ENCODE assay signal across 9 cellular contexts in the genomic region with DNA sequence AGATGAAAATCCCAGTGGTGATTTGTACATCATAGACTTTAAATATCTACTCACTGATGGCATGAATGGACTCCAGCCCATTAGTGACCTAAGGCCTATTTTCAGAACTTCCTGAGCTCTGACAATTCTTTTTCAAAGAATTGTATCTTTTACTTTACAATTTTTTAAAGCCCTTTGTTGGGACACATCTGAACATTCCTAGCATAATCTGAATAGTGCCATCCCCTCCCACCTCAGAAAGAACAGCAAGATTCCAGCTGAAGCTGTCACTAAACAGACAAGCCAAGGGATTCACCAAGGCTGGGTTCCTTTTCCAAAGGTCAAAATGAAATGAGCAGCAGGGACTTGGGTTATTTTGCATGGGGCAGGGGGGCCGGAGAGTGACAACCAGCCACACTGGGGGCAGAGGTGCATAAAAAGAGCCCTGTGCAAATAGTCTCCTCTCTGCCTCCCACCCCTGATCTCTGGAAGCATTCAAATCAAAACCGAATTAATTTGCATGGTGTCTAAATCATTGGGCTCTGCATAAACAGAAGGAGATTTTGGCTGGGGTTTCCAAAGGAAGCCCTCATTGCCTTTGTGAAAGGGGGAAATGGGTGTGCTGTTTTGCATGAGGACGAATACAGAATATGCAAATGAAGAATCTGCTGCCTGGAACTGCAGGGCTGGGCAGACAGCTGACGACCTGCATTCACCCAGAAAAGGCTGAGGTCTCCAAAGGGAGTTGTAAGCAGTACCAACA. TPM values are rescaled to one million over a fixed set of nuclear protein-coding genes. Genes with fewer than 3 reads are reported as not detected.
DNase-seq lines count a peak whose midpoint lies in the region; ATAC-seq, FAIRE-seq and TF ChIP-seq lines count a peak whose summit lies in the region.
"Had no signal": no experiment of that assay in that cellular context is flagged by ENCODE, and none has a peak within 500 bp of the region (broad histone marks: within the 10 kb centered on the region; RNA-seq: fewer than 3 reads in every experiment).

No MANE protein-coding gene starts in this region.

- ATAC-seq in GM18873 (IDR thresholded peaks at IDR 0.05; ENCODE audit: low FRiP score, unreplicated experiment) (peak; percentile 96), HG02981 (IDR thresholded peaks at IDR 0.05; ENCODE audit: unreplicated experiment) (peak; percentile 96), right lobe of liver (no peak)

- no peaks in the 10 kb centered on the region for H3K27me3 ChIP-seq in astrocyte (ENCODE audit: insufficient read depth, low read length)
- H3K27me3 ChIP-seq in small intestine (ENCODE audit: control insufficient read depth in 2 of 2, insufficient read depth in 2 of 2, low read length in 2 of 2), result no peaks in the 10 kb centered on the region
- H3K27me3 ChIP-seq in effector memory CD4-positive, alpha-beta T cell (replicated peaks; ENCODE audit: control insufficient read depth, insufficient read depth, low read length, poor library complexity, severe bottlenecking), result no peaks in the 10 kb centered on the region
- no peaks in the 10 kb centered on the region for H3K27me3 ChIP-seq in right lobe of liver

- H3K4me2 ChIP-seq in astrocyte (ENCODE audit: low read length), result no peak overlapping the region

- DNase-seq in AG20443 (ENCODE audit: low spot score) (peak; percentile 49), astrocyte (ENCODE audit: low read depth) (peak; percentile 45), small intestine (peak; percentile 3), right lobe of liver (no peak)
- no peak for DNase-seq in effector memory CD4-positive, alpha-beta T cell
- DNase-seq in activated CD4-positive, alpha-beta T cell treated with anti-CD3 and anti-CD28 coated beads for 48 hours, result no peak
- DNase-seq: activated naive CD8-positive, alpha-beta T cell treated with anti-CD3 and anti-CD28 coated beads, Interleukin-2, amount 10 ng/mL, durations not matched to agents 7 days and 5 days had no signal

- peaks cover 3% of the 10 kb centered on the region for H3K79me2 ChIP-seq in astrocyte (ENCODE audit: insufficient read depth, low read length)

- H3K4me3 Mint-ChIP-seq in astrocyte (ENCODE audit: unreplicated experiment), result no peak overlapping the region
- H3K4me3 Mint-ChIP-seq: activated naive CD8-positive, alpha-beta T cell treated with anti-CD3 and anti-CD28 coated beads, Interleukin-2, amount 10 ng/mL, durations not matched to agents 7 days and 5 days had no signal

- no peak overlapping the region for H3K4me3 ChIP-seq in astrocyte (ENCODE audit: insufficient read depth, low read depth, low read length)
- peak overlapping the region in 1 of 2 donors; percentile 5 for H3K4me3 ChIP-seq in small intestine (ENCODE audit: low read depth in 1 of 2, low read length in 2 of 2)
- H3K4me3 ChIP-seq in effector memory CD4-positive, alpha-beta T cell (ENCODE audit: insufficient read depth, low read depth, low read length, poor library complexity, severe bottlenecking), result no peak overlapping the region
- no peak overlapping the region for H3K4me3 ChIP-seq in right lobe of liver

- no peak for TF ChIP-seq POLR2A in right lobe of liver (IDR thresholded peaks at IDR 0.05)

- H3K4me1 Mint-ChIP-seq in astrocyte (ENCODE audit: low read depth, unreplicated experiment), result peaks cover 22% of the 10 kb centered on the region
- H3K4me1 Mint-ChIP-seq: activated naive CD8-positive, alpha-beta T cell treated with anti-CD3 and anti-CD28 coated beads, Interleukin-2, amount 10 ng/mL, durations not matched to agents 7 days and 5 days had no signal

- no peaks in the 10 kb centered on the region for H3K27me3 Mint-ChIP-seq in astrocyte (ENCODE audit: low read depth, unreplicated experiment)

- intact Hi-C loops in right lobe of liver (cut with DNase I), result no loop called here

- H3K9me3 ChIP-seq in astrocyte (ENCODE audit: insufficient read depth, low read depth, low read length), result no peaks in the 10 kb centered on the region
- no peaks in the 10 kb centered on the region for H3K9me3 ChIP-seq in small intestine (ENCODE audit: control insufficient read depth, low read depth)
- H3K9me3 ChIP-seq in effector memory CD4-positive, alpha-beta T cell (ENCODE audit: control insufficient read depth, low read length), result no peaks in the 10 kb centered on the region
- H3K9me3 ChIP-seq in right lobe of liver, result no peaks in the 10 kb centered on the region

- peak overlapping the region; percentile 93 for H3K27ac Mint-ChIP-seq in astrocyte (ENCODE audit: unreplicated experiment)
- H3K27ac Mint-ChIP-seq: activated naive CD8-positive, alpha-beta T cell treated with anti-CD3 and anti-CD28 coated beads, Interleukin-2, amount 10 ng/mL, durations not matched to agents 7 days and 5 days had no signal

- WGBS in small intestine, 3 donors, result 44 to 52% (median 48%) methylated on average over 4 of the region's 4 CpGs
- 34% methylated on average over 4 of the region's 4 CpGs for WGBS in right lobe of liver (ENCODE audit: insufficient coverage, low coverage, low lambda C conversion rate, missing lambda C conversion rate)

- FAIRE-seq in astrocyte (lab: Jason Lieb, UNC) (no peak), small intestine (lab: Jason Lieb, UNC) (no peak)

- no peak overlapping the region for H3K9ac ChIP-seq in astrocyte (ENCODE audit: low read length)

- H3K36me3 ChIP-seq in astrocyte (ENCODE audit: insufficient read depth, low read length) (no peaks in the 10 kb centered on the region), small intestine (ENCODE audit: control insufficient read depth in 2 of 2, insufficient read depth in 2 of 2, low read length in 2 of 2) (no peaks in the 10 kb centered on the region), right lobe of liver (no peaks in the 10 kb centered on the region)
- no peaks in the 10 kb centered on the region for H3K36me3 ChIP-seq in effector memory CD4-positive, alpha-beta T cell (ENCODE audit: control insufficient read depth, insufficient read depth, low read length)

- no peaks in the 10 kb centered on the region for H4K20me1 ChIP-seq in astrocyte (ENCODE audit: insufficient read depth, low read length)

- no peaks in the 10 kb centered on the region for H3K9me3 Mint-ChIP-seq in astrocyte (ENCODE audit: unreplicated experiment)
- H3K9me3 Mint-ChIP-seq: activated naive CD8-positive, alpha-beta T cell treated with anti-CD3 and anti-CD28 coated beads, Interleukin-2, amount 10 ng/mL, durations not matched to agents 7 days and 5 days had no signal

- no peak for TF ChIP-seq CTCF in astrocyte (IDR thresholded peaks at IDR 0.05; ENCODE audit: insufficient read depth, low read depth, low read length)
- no peak for TF ChIP-seq CTCF in right lobe of liver (IDR thresholded peaks at IDR 0.05)

- H3K36me3 Mint-ChIP-seq in astrocyte (ENCODE audit: low read depth, unreplicated experiment), result no peaks in the 10 kb centered on the region
- H3K36me3 Mint-ChIP-seq: activated naive CD8-positive, alpha-beta T cell treated with anti-CD3 and anti-CD28 coated beads, Interleukin-2, amount 10 ng/mL, durations not matched to agents 7 days and 5 days had no signal

- H2AFZ ChIP-seq in astrocyte (ENCODE audit: low read depth, low read length), result no peak overlapping the region

- no peaks in the 10 kb centered on the region for H3K4me1 ChIP-seq in astrocyte (ENCODE audit: insufficient read depth, low read length)
- H3K4me1 ChIP-seq in small intestine (ENCODE audit: control insufficient read depth in 2 of 2, insufficient read depth in 1 of 2, low read depth in 1 of 2, low read length in 1 of 2), result no peaks in the 10 kb centered on the region
- H3K4me1 ChIP-seq in effector memory CD4-positive, alpha-beta T cell (ENCODE audit: control insufficient read depth, insufficient read depth, low read length, poor library complexity, severe bottlenecking), result peaks cover 8% of the 10 kb centered on the region
- H3K4me1 ChIP-seq in right lobe of liver, result no peaks in the 10 kb centered on the region

- H3K27ac ChIP-seq in astrocyte (ENCODE audit: low read depth, low read length) (no peak overlapping the region), small intestine (ENCODE audit: low read depth in 1 of 2, low read length in 1 of 2) (no peak overlapping the region), right lobe of liver (no peak overlapping the region)
- H3K27ac ChIP-seq in effector memory CD4-positive, alpha-beta T cell (ENCODE audit: insufficient read depth, low read length, poor library complexity, severe bottlenecking), result no peak overlapping the region

RNA-seq across cellular contexts. Expression of gene EPHA4, which starts 17.2 kb away (rescaled TPM):
- 30.1 and 35.7 TPM in 2 replicates for total RNA-seq in astrocyte
- polyA plus RNA-seq in small intestine, result 1 to 10 TPM in 1 of 3 donors, not detected in 2; 3.1 TPM
- total RNA-seq in right lobe of liver, result 1 to 10 TPM in 3 of 6 experiments, under 1 TPM in 3; 0.61 to 2.9 (median 1.0) TPM

Comparison
In these comparisons a context has a peak if more than half of its experiments do, and no peak if none do; other contexts are left out.
1. DNase-seq: peak in AG20443 (single experiment), astrocyte (single experiment) and small intestine (single experiment); none in effector memory CD4-positive, alpha-beta T cell (0 of 3), activated CD4-positive, alpha-beta T cell treated with anti-CD3 and anti-CD28 coated beads for 48 hours (single experiment) and right lobe of liver (0 of 3).
2. ATAC-seq: peak in GM18873 (single experiment) and HG02981 (single experiment); none in right lobe of liver (0 of 4).